9 cellular contexts compared by ENCODE assay signal in genomic region chr2:186575302-186575701, GRCh38. TPM values are rescaled to one million over a fixed set of nuclear protein-coding genes. Genes with fewer than 3 reads are reported as not detected.
A peak's percentile ranks its signal among the peaks of the same experiment; 100 is the strongest.
DNase-seq lines count a peak whose midpoint lies in the region; ATAC-seq, FAIRE-seq and TF ChIP-seq lines count a peak whose summit lies in the region.
"Had no signal": no experiment of that assay in that cellular context is flagged by ENCODE, and none has a peak within 500 bp of the region (broad histone marks: within the 10 kb centered on the region; RNA-seq: fewer than 3 reads in every experiment).

No MANE protein-coding gene starts in this region.

- no peak overlapping the region for H3K4me3 ChIP-seq in fibroblast of lung (replicated peaks in 1 of 4; ENCODE audit: control extremely low read depth in 1 of 4, insufficient read depth in 1 of 4, low read depth in 3 of 4, low read length in 4 of 4)
- H3K4me3 ChIP-seq: skin epidermis had no signal

- no peak for TF ChIP-seq CTCF in RWPE1 (conservative IDR thresholded peaks at IDR 0.05; ENCODE audit: low read depth)
- TF ChIP-seq CTCF in fibroblast of lung (conservative IDR thresholded peaks at IDR 0.05 in 1 of 2, IDR thresholded peaks at IDR 0.05 in 1 of 2; ENCODE audit: low read depth in 1 of 2, low read length in 2 of 2), result no peak

- DNase-seq in RWPE1 (ENCODE audit: low spot score), result peak; percentile 90
- DNase-seq in fibroblast of lung (ENCODE audit: low read depth in 2 of 2), result peak; percentile 99
- DNase-seq in putamen (ENCODE audit: low spot score), result peak; percentile 37
- no peak for DNase-seq in activated CD4-positive, CD25-positive, alpha-beta regulatory T cell (lab: John Stamatoyannopoulos, UW)
- DNase-seq in stimulated activated naive CD4-positive, alpha-beta T cell (lab: John Stamatoyannopoulos, UW), result no peak

- no peak overlapping the region for H3K9ac ChIP-seq in fibroblast of lung (ENCODE audit: insufficient read depth, low read length)

- FAIRE-seq in G401.6 (lab: Jason Lieb, UNC), result peak; percentile 98

- no peak overlapping the region for H3K4me2 ChIP-seq in fibroblast of lung (ENCODE audit: extremely low read depth, insufficient read depth, low read length)

- no peak overlapping the region for H2AFZ ChIP-seq in fibroblast of lung (ENCODE audit: low read length)

- ATAC-seq in HG02884 (IDR thresholded peaks at IDR 0.05; ENCODE audit: unreplicated experiment) (peak; percentile 65), GM19455 (IDR thresholded peaks at IDR 0.05; ENCODE audit: unreplicated experiment) (no peak)

- POLR2A ChIA-PET in RWPE1 (lab: Yijun Ruan, JAX; ENCODE audit: low non-redundant PET), result no interaction called here

- H3K27me3 ChIP-seq in fibroblast of lung (ENCODE audit: control insufficient read depth, insufficient read depth, low read length), result no peaks in the 10 kb centered on the region

- H3K27ac ChIP-seq in RWPE1, result no peak overlapping the region
- no peak overlapping the region for H3K27ac ChIP-seq in fibroblast of lung (ENCODE audit: insufficient read depth, low read length)

- H4K20me1 ChIP-seq in fibroblast of lung (ENCODE audit: control insufficient read depth, extremely low read depth, insufficient read depth, low read length), result no peaks in the 10 kb centered on the region

- H3K4me1 ChIP-seq in fibroblast of lung (ENCODE audit: control insufficient read depth, extremely low read depth, insufficient read depth, low read length), result peaks cover 2% of the 10 kb centered on the region

- no peaks in the 10 kb centered on the region for H3K79me2 ChIP-seq in fibroblast of lung (ENCODE audit: control insufficient read depth, insufficient read depth, low read length)

- no peaks in the 10 kb centered on the region for H3K36me3 ChIP-seq in fibroblast of lung (ENCODE audit: control insufficient read depth, insufficient read depth, low read length)

- H3K9me3 ChIP-seq in fibroblast of lung (ENCODE audit: control insufficient read depth, insufficient read depth, low read depth, low read length), result no peaks in the 10 kb centered on the region

- CTCF ChIA-PET in RWPE1 (lab: Yijun Ruan, JAX), result no interaction called here

RNA-seq across cellular contexts. Expression of gene ITGAV, which starts 14.6 kb away (rescaled TPM):
- total RNA-seq in fibroblast of lung, result 149 and 205 TPM in 2 replicates
- polyA plus RNA-seq in fibroblast of lung, result 44.8 and 121 TPM in 2 replicates
- polyA plus RNA-seq in fibroblast of lung (2012), result 31.2 and 81.1 TPM in 2 replicates
- 21.0 and 60.0 TPM in 2 replicates for polyA minus RNA-seq in fibroblast of lung (ENCODE audit: low replicate concordance)

Comparison
In these comparisons a context has a peak if more than half of its experiments do, and no peak if none do; other contexts are left out.
1. DNase-seq: peak in RWPE1 (single experiment), fibroblast of lung (2 of 2) and putamen (single experiment); none in activated CD4-positive, CD25-positive, alpha-beta regulatory T cell (0 of 4) and stimulated activated naive CD4-positive, alpha-beta T cell (0 of 6).